In the genomic region with DNA sequence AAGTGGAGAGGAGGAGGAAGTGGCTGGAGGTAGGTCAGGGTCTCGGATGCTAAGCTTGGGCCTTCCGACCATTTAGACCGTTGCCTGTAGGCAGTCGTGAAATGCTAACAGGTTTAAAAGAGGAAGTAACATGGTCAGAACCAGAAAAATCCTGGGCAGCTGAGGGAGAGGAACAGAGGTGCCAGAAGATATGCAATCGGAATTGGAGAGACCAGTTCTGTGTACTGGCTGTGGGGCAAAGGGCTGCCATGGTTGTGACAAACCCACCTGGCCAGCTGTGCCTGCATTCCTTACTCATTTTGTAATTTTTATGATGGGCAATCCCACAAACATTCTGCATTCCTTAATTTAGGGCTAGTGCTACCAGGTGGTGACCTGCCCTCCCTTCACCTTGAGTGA, we compare ENCODE assay signal across 10 cellular contexts. TPM values are rescaled to one million over a fixed set of nuclear protein-coding genes. Genes with fewer than 3 reads are reported as not detected.
DNase-seq lines count a peak whose midpoint lies in the region; ATAC-seq and TF ChIP-seq lines count a peak whose summit lies in the region.
"Had no signal": no experiment of that assay in that cellular context is flagged by ENCODE, and none has a peak within 500 bp of the region (broad histone marks: within the 10 kb centered on the region; RNA-seq: fewer than 3 reads in every experiment).

No MANE protein-coding gene starts in this region.

- H3K4me1 Mint-ChIP-seq in activated naive CD8-positive, alpha-beta T cell treated with anti-CD3 and anti-CD28 coated beads, Interleukin-2, amount 50 U/mL, for 24 hours = peaks cover 57% of the 10 kb centered on the region
- H3K4me1 Mint-ChIP-seq in activated naive CD8-positive, alpha-beta T cell treated with anti-CD3 and anti-CD28 coated beads for 36 hours = peaks cover 27% of the 10 kb centered on the region
- peaks cover 5% of the 10 kb centered on the region for H3K4me1 Mint-ChIP-seq in glutamatergic neuron (ENCODE audit: low read depth, unreplicated experiment)

- no peaks in the 10 kb centered on the region for H3K27me3 Mint-ChIP-seq in activated naive CD8-positive, alpha-beta T cell treated with anti-CD3 and anti-CD28 coated beads, Interleukin-2, amount 50 U/mL, for 24 hours
- no peaks in the 10 kb centered on the region for H3K27me3 Mint-ChIP-seq in activated naive CD8-positive, alpha-beta T cell treated with anti-CD3 and anti-CD28 coated beads for 36 hours
- H3K27me3 Mint-ChIP-seq in glutamatergic neuron (ENCODE audit: unreplicated experiment) = peaks cover 3% of the 10 kb centered on the region

- intact Hi-C loops in upper lobe of right lung (cut with DNase I) = no loop called here

- no peak for DNase-seq in activated naive CD8-positive, alpha-beta T cell treated with anti-CD3 and anti-CD28 coated beads, Interleukin-2, amount 50 U/mL, for 24 hours
- DNase-seq in activated naive CD8-positive, alpha-beta T cell treated with anti-CD3 and anti-CD28 coated beads for 36 hours = no peak
- no peak for DNase-seq in glutamatergic neuron
- DNase-seq in upper lobe of right lung = no peak
- no peak for DNase-seq in midbrain (lab: John Stamatoyannopoulos, UW)
- no peak for DNase-seq in activated T-cell treated with anti-CD3 and anti-CD28 coated beads for 4 hours
- DNase-seq in ACHN = no peak
- DNase-seq: cortex of kidney had no signal

- no peak overlapping the region for H3K4me3 ChIP-seq in upper lobe of right lung
- H3K4me3 ChIP-seq: prostate gland had no signal

- H3K27ac ChIP-seq in upper lobe of right lung = no peak overlapping the region

- no peaks in the 10 kb centered on the region for H3K27me3 ChIP-seq in upper lobe of right lung

- no peaks in the 10 kb centered on the region for H3K9me3 Mint-ChIP-seq in activated naive CD8-positive, alpha-beta T cell treated with anti-CD3 and anti-CD28 coated beads, Interleukin-2, amount 50 U/mL, for 24 hours
- H3K9me3 Mint-ChIP-seq in activated naive CD8-positive, alpha-beta T cell treated with anti-CD3 and anti-CD28 coated beads for 36 hours = no peaks in the 10 kb centered on the region
- H3K9me3 Mint-ChIP-seq in glutamatergic neuron (ENCODE audit: unreplicated experiment) = peaks cover 7% of the 10 kb centered on the region

- peaks cover 57% of the 10 kb centered on the region for H3K36me3 ChIP-seq in upper lobe of right lung
- H3K36me3 ChIP-seq: prostate gland had no signal

- no peak for ATAC-seq in activated naive CD8-positive, alpha-beta T cell treated with anti-CD3 and anti-CD28 coated beads, Interleukin-2, amount 50 U/mL, for 24 hours
- ATAC-seq in HG03469 (IDR thresholded peaks at IDR 0.05; ENCODE audit: unreplicated experiment) (peak; percentile 32), upper lobe of right lung (peak; percentile 68)

- TF ChIP-seq CTCF in glutamatergic neuron (IDR thresholded peaks at IDR 0.05; ENCODE audit: partially characterized antibody, unreplicated experiment) (no peak), upper lobe of right lung (IDR thresholded peaks at IDR 0.05) (no peak)

- no peaks in the 10 kb centered on the region for H3K9me3 ChIP-seq in upper lobe of right lung
- H3K9me3 ChIP-seq: prostate gland had no signal

- H3K4me3 Mint-ChIP-seq in activated naive CD8-positive, alpha-beta T cell treated with anti-CD3 and anti-CD28 coated beads, Interleukin-2, amount 50 U/mL, for 24 hours = no peak overlapping the region
- H3K4me3 Mint-ChIP-seq in activated naive CD8-positive, alpha-beta T cell treated with anti-CD3 and anti-CD28 coated beads for 36 hours = no peak overlapping the region
- H3K4me3 Mint-ChIP-seq in glutamatergic neuron (ENCODE audit: unreplicated experiment) = no peak overlapping the region

- peaks cover 35% of the 10 kb centered on the region for H3K4me1 ChIP-seq in upper lobe of right lung

- in situ Hi-C loops in ACHN (cut with HindIII; ENCODE audit: low pct_ligation_motif_present, low pct_unique_long_range_greater_than_20kb, low sequenced_read_pairs) = no loop called here

- H3K36me3 Mint-ChIP-seq in activated naive CD8-positive, alpha-beta T cell treated with anti-CD3 and anti-CD28 coated beads, Interleukin-2, amount 50 U/mL, for 24 hours (ENCODE audit: low read depth) = peaks cover 57% of the 10 kb centered on the region
- H3K36me3 Mint-ChIP-seq in activated naive CD8-positive, alpha-beta T cell treated with anti-CD3 and anti-CD28 coated beads for 36 hours = peaks cover 34% of the 10 kb centered on the region
- H3K36me3 Mint-ChIP-seq in glutamatergic neuron (ENCODE audit: unreplicated experiment) = peaks cover 10% of the 10 kb centered on the region

- peak overlapping the region; percentile 23 for H3K27ac Mint-ChIP-seq in activated naive CD8-positive, alpha-beta T cell treated with anti-CD3 and anti-CD28 coated beads, Interleukin-2, amount 50 U/mL, for 24 hours
- no peak overlapping the region for H3K27ac Mint-ChIP-seq in activated naive CD8-positive, alpha-beta T cell treated with anti-CD3 and anti-CD28 coated beads for 36 hours
- H3K27ac Mint-ChIP-seq in glutamatergic neuron (ENCODE audit: unreplicated experiment) = peak overlapping the region; percentile 81

RNA-seq across cellular contexts. Expression of gene B4GALT1, which starts 37.3 kb away (rescaled TPM):
- total RNA-seq in activated naive CD8-positive, alpha-beta T cell treated with anti-CD3 and anti-CD28 coated beads for 36 hours = 10 to 100 TPM; 33.5 to 35.0 TPM
- total RNA-seq in glutamatergic neuron (ENCODE audit: unreplicated experiment) = 5.4 TPM
- 80.1 TPM for total RNA-seq in upper lobe of right lung

RNA-seq across cellular contexts. Expression of gene SMU1, which starts 53.4 kb away (rescaled TPM):
- total RNA-seq in activated naive CD8-positive, alpha-beta T cell treated with anti-CD3 and anti-CD28 coated beads for 36 hours = 10 to 100 TPM; 27.0 to 28.9 TPM
- total RNA-seq in glutamatergic neuron (ENCODE audit: unreplicated experiment) = 19.6 TPM
- 19.2 TPM for total RNA-seq in upper lobe of right lung
